23 cellular contexts compared by ENCODE assay signal in the genomic region with DNA sequence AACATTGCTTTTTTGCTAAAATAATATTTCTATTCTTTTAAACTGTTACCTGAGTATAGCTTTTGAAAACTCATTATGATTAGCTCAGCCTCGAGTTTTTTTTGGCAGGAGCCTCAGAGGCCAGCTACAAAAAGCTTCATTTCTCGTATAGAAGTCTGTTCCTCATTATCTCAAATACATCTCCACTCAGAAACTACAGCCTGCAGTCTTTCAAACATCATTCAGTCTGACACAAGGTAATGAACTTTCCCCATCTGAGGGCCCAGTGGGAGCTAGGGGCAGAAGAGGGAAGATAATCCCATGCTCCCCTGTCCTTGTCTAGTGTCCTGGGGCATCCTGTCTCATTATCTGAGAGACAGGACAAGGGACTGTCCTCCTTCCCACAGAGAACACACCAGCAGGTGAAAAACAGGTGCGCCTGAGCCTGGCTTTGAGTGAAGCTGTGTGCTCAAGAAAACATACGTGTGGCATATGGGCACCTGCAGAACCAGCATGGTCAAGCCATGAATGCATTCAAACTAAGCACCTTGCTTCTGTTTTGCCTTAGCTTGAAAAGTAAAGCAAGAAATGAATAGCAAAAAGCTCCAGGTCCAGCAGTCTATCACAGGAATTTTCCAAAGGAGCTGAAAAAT.
"Had no signal": no experiment of that assay in that cellular context is flagged by ENCODE, and none has a peak within 500 bp of the region (broad histone marks: within the 10 kb centered on the region; RNA-seq: fewer than 3 reads in every experiment).

No MANE protein-coding gene starts in this region.

- H3K4me3 ChIP-seq: dorsolateral prefrontal cortex, gastrocnemius medialis, heart left ventricle, hepatocyte, left lung, neural progenitor cell, right atrium auricular region, thoracic aorta, tibial nerve, upper lobe of right lung, uterus had no signal

- H3K4me2 ChIP-seq: hepatocyte, neural progenitor cell had no signal

- H3K4me3 Mint-ChIP-seq: naive thymus-derived CD4-positive, alpha-beta T cell; nephron; neural progenitor cell; stimulated activated memory B cell treated with anti-CD40 and anti-IgM and Interleukin-4, amounts not matched to agents 10 μg/mL and 1 μg/mL and 100 μg/mL, for 72 hours; stimulated activated naive CD8-positive, alpha-beta T cell treated with anti-CD3 and anti-CD28 coated beads, Interleukin-15, Interleukin-2, amounts not matched to agents 100 ng/mL and 50 ng/mL, for 24 hours had no signal

- H3K27me3 ChIP-seq: gastrocnemius medialis, heart left ventricle, hepatocyte, left lung, neural progenitor cell, right atrium auricular region, tibial nerve, upper lobe of right lung, uterus had no signal

- H3K27ac Mint-ChIP-seq: naive thymus-derived CD4-positive, alpha-beta T cell; nephron; neural progenitor cell; progenitor cell of endocrine pancreas; stimulated activated memory B cell treated with anti-CD40 and anti-IgM and Interleukin-4, amounts not matched to agents 10 μg/mL and 1 μg/mL and 100 μg/mL, for 72 hours; stimulated activated naive CD8-positive, alpha-beta T cell treated with anti-CD3 and anti-CD28 coated beads, Interleukin-15, Interleukin-2, amounts not matched to agents 100 ng/mL and 50 ng/mL, for 24 hours had no signal

- H2AFZ ChIP-seq: hepatocyte, neural progenitor cell, parathyroid adenoma had no signal

- H3K27me3 Mint-ChIP-seq: progenitor cell of endocrine pancreas had no signal

- H3K4me1 ChIP-seq: gastrocnemius medialis, left lung, parathyroid adenoma, right atrium auricular region, tibial nerve, upper lobe of right lung, uterus had no signal

- H3K36me3 ChIP-seq: gastrocnemius medialis, heart left ventricle, left lung, neural progenitor cell, right atrium auricular region, thoracic aorta, tibial nerve, upper lobe of right lung, uterus had no signal

- H3K9me3 ChIP-seq: gastrocnemius medialis, left lung, upper lobe of right lung, uterus had no signal

- DNase-seq: dorsolateral prefrontal cortex; effector CD4-positive, alpha-beta T cell; gastrocnemius medialis; heart left ventricle; left cardiac atrium; left lung; mesenchymal stem cell; midbrain; naive thymus-derived CD4-positive, alpha-beta T cell; stimulated activated CD4-positive, alpha-beta T cell treated with anti-CD3 and anti-CD28 coated beads, Interleukin-4, amount 100 ng/mL, for 4 hours; upper lobe of right lung; uterus had no signal

- H3K4me1 Mint-ChIP-seq: naive thymus-derived CD4-positive, alpha-beta T cell; stimulated activated memory B cell treated with anti-CD40 and anti-IgM and Interleukin-4, amounts not matched to agents 10 μg/mL and 1 μg/mL and 100 μg/mL, for 72 hours had no signal

- H3K36me3 Mint-ChIP-seq: stimulated activated memory B cell treated with anti-CD40 and anti-IgM and Interleukin-4, amounts not matched to agents 10 μg/mL and 1 μg/mL and 100 μg/mL, for 72 hours had no signal

- H3K9ac ChIP-seq: neural progenitor cell, parathyroid adenoma had no signal

- H3K27ac ChIP-seq: dorsolateral prefrontal cortex, gastrocnemius medialis, hepatocyte, left lung, neural progenitor cell, parathyroid adenoma, right atrium auricular region, thoracic aorta, tibial nerve, upper lobe of right lung, uterus had no signal

- H3K9me3 Mint-ChIP-seq: stimulated activated memory B cell treated with anti-CD40 and anti-IgM and Interleukin-4, amounts not matched to agents 10 μg/mL and 1 μg/mL and 100 μg/mL, for 72 hours; stimulated activated naive CD8-positive, alpha-beta T cell treated with anti-CD3 and anti-CD28 coated beads, Interleukin-15, Interleukin-2, amounts not matched to agents 100 ng/mL and 50 ng/mL, for 24 hours had no signal

- ATAC-seq: gastrocnemius medialis; heart left ventricle; left cardiac atrium; left lung; naive thymus-derived CD4-positive, alpha-beta T cell; sciatic nerve; stimulated activated memory B cell treated with anti-CD40 and anti-IgM and Interleukin-4, amounts not matched to agents 10 μg/mL and 1 μg/mL and 100 μg/mL, for 72 hours; upper lobe of right lung had no signal
